25 cellular contexts compared by ENCODE assay signal in the genomic region with DNA sequence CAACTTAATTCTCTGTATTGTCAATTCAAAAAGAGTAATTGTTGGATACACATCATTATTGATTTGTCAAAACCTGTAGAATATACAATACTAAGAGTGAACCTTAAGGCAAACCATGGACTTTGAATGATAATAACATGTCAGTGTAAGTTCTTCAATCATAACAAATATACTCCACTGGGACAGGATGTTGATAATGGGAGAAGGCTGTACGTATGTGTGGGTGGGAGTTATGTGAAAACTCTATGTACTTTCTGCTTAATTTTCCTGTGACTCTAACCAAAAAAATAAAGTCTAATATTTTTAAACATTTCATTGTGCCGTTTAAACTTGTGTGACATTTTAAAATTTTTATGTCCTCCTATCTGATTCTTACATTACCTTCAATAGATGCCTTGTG.
"Had no signal": no experiment of that assay in that cellular context is flagged by ENCODE, and none has a peak within 500 bp of the region (broad histone marks: within the 10 kb centered on the region; RNA-seq: fewer than 3 reads in every experiment).

No MANE protein-coding gene starts in this region.

- H3K27me3 ChIP-seq: brain microvascular endothelial cell, colonic mucosa had no signal

- H3K27ac ChIP-seq: brain microvascular endothelial cell, colonic mucosa, epithelial cell of prostate had no signal

- H3K4me1 Mint-ChIP-seq: activated CD4-positive, alpha-beta T cell treated with anti-CD3 and anti-CD28 coated beads for 36 hours; activated CD4-positive, alpha-beta T cell treated with anti-CD3 and anti-CD28 coated beads, Interleukin-2, amount 10 ng/mL, durations not matched to agents 24 days and 14 days; activated CD8-positive, alpha-beta memory T cell treated with anti-CD3 and anti-CD28 coated beads, Interleukin-2, amount 10 ng/mL, durations not matched to agents 7 days and 5 days; activated T-helper 17 cell treated with anti-CD3 and anti-CD28 coated beads, Interleukin-2, amount 50 U/mL, for 72 hours; central memory CD8-positive, alpha-beta T cell had no signal

- H3K9me3 ChIP-seq: colonic mucosa had no signal

- H3K36me3 Mint-ChIP-seq: activated CD4-positive, alpha-beta memory T cell treated with anti-CD3 and anti-CD28 coated beads for 36 hours; activated CD8-positive, alpha-beta memory T cell treated with anti-CD3 and anti-CD28 coated beads, Interleukin-2, amount 10 ng/mL, durations not matched to agents 7 days and 5 days; activated naive CD8-positive, alpha-beta T cell had no signal

- H3K36me3 ChIP-seq: brain microvascular endothelial cell, colonic mucosa had no signal

- ATAC-seq: activated CD4-positive, alpha-beta T cell treated with anti-CD3 and anti-CD28 coated beads for 36 hours; activated CD8-positive, alpha-beta memory T cell treated with anti-CD3 and anti-CD28 coated beads, Interleukin-2, amount 10 ng/mL, durations not matched to agents 7 days and 5 days; activated CD8-positive, alpha-beta T cell treated with anti-CD3 and anti-CD28 coated beads, Interleukin-2, amount 10 ng/mL, durations not matched to agents 7 days and 5 days; activated T-helper 17 cell treated with anti-CD3 and anti-CD28 coated beads, Interleukin-2, amount 50 U/mL, for 72 hours had no signal

- DNase-seq: activated CD4-positive, alpha-beta memory T cell treated with anti-CD3 and anti-CD28 coated beads for 36 hours; activated CD4-positive, alpha-beta T cell treated with anti-CD3 and anti-CD28 coated beads for 36 hours; activated CD4-positive, alpha-beta T cell treated with anti-CD3 and anti-CD28 coated beads, Interleukin-2, amount 10 ng/mL, durations not matched to agents 24 days and 14 days; activated CD4-positive, CD25-positive, alpha-beta regulatory T cell; activated CD4-positive, CD25-positive, alpha-beta regulatory T cell treated with anti-CD3 and anti-CD28 coated beads, Interleukin-2, amount 50 U/mL, for 72 hours; activated CD8-positive, alpha-beta memory T cell treated with anti-CD3 and anti-CD28 coated beads, Interleukin-2, amount 10 ng/mL, durations not matched to agents 7 days and 5 days; activated CD8-positive, alpha-beta memory T cell treated with anti-CD3 and anti-CD28 coated beads, Interleukin-2, amount 50 U/mL, for 4 hours; activated CD8-positive, alpha-beta T cell treated with anti-CD3 and anti-CD28 coated beads, Interleukin-2, amount 10 ng/mL, durations not matched to agents 7 days and 5 days; activated effector memory CD4-positive, alpha-beta T cell treated with Interleukin-2 at 50 U/mL for 16 hours; activated gamma-delta T cell treated with Interleukin-2 at 50 U/mL for 16 hours; activated naive CD4-positive, alpha-beta T cell treated with anti-CD3 and anti-CD28 coated beads, Interleukin-2, amount 50 U/mL, for 16 hours; activated naive CD4-positive, alpha-beta T cell treated with Interleukin-2 at 50 U/mL for 16 hours; activated T-cell treated with anti-CD3 and anti-CD28 coated beads, Interleukin-2, amount 50 U/mL, for 1 hour; amniotic stem cell; anterior cingulate cortex; brain microvascular endothelial cell; colonic mucosa; effector CD8-positive, alpha-beta T cell; foreskin fibroblast; head of caudate nucleus; T-helper 2 cell had no signal

- H3K4me3 ChIP-seq: colonic mucosa had no signal

- H3K4me3 Mint-ChIP-seq: activated CD4-positive, alpha-beta memory T cell treated with anti-CD3 and anti-CD28 coated beads for 36 hours; activated CD4-positive, alpha-beta T cell treated with anti-CD3 and anti-CD28 coated beads for 36 hours; activated CD4-positive, alpha-beta T cell treated with anti-CD3 and anti-CD28 coated beads, Interleukin-2, amount 10 ng/mL, durations not matched to agents 24 days and 14 days; activated CD8-positive, alpha-beta memory T cell treated with anti-CD3 and anti-CD28 coated beads, Interleukin-2, amount 10 ng/mL, durations not matched to agents 7 days and 5 days; activated CD8-positive, alpha-beta T cell treated with anti-CD3 and anti-CD28 coated beads, Interleukin-2, amount 10 ng/mL, durations not matched to agents 7 days and 5 days; activated naive CD8-positive, alpha-beta T cell; activated T-helper 17 cell treated with anti-CD3 and anti-CD28 coated beads, Interleukin-2, amount 50 U/mL, for 72 hours; central memory CD8-positive, alpha-beta T cell had no signal

- H3K4me1 ChIP-seq: colonic mucosa had no signal

- H3K27ac Mint-ChIP-seq: activated CD4-positive, alpha-beta memory T cell treated with anti-CD3 and anti-CD28 coated beads for 36 hours; activated CD4-positive, alpha-beta T cell treated with anti-CD3 and anti-CD28 coated beads for 36 hours; activated CD4-positive, alpha-beta T cell treated with anti-CD3 and anti-CD28 coated beads, Interleukin-2, amount 10 ng/mL, durations not matched to agents 24 days and 14 days; activated CD8-positive, alpha-beta memory T cell treated with anti-CD3 and anti-CD28 coated beads, Interleukin-2, amount 10 ng/mL, durations not matched to agents 7 days and 5 days; activated CD8-positive, alpha-beta T cell treated with anti-CD3 and anti-CD28 coated beads, Interleukin-2, amount 10 ng/mL, durations not matched to agents 7 days and 5 days; activated naive CD8-positive, alpha-beta T cell; activated T-helper 17 cell treated with anti-CD3 and anti-CD28 coated beads, Interleukin-2, amount 50 U/mL, for 72 hours had no signal

- H3K27me3 Mint-ChIP-seq: activated CD4-positive, alpha-beta memory T cell treated with anti-CD3 and anti-CD28 coated beads for 36 hours; activated CD4-positive, alpha-beta T cell treated with anti-CD3 and anti-CD28 coated beads for 36 hours; activated CD4-positive, alpha-beta T cell treated with anti-CD3 and anti-CD28 coated beads, Interleukin-2, amount 10 ng/mL, durations not matched to agents 24 days and 14 days; activated CD8-positive, alpha-beta memory T cell treated with anti-CD3 and anti-CD28 coated beads, Interleukin-2, amount 10 ng/mL, durations not matched to agents 7 days and 5 days; activated naive CD8-positive, alpha-beta T cell; activated T-helper 17 cell treated with anti-CD3 and anti-CD28 coated beads, Interleukin-2, amount 50 U/mL, for 72 hours; central memory CD8-positive, alpha-beta T cell had no signal
